18 cellular contexts compared by ENCODE assay signal in the genomic region with DNA sequence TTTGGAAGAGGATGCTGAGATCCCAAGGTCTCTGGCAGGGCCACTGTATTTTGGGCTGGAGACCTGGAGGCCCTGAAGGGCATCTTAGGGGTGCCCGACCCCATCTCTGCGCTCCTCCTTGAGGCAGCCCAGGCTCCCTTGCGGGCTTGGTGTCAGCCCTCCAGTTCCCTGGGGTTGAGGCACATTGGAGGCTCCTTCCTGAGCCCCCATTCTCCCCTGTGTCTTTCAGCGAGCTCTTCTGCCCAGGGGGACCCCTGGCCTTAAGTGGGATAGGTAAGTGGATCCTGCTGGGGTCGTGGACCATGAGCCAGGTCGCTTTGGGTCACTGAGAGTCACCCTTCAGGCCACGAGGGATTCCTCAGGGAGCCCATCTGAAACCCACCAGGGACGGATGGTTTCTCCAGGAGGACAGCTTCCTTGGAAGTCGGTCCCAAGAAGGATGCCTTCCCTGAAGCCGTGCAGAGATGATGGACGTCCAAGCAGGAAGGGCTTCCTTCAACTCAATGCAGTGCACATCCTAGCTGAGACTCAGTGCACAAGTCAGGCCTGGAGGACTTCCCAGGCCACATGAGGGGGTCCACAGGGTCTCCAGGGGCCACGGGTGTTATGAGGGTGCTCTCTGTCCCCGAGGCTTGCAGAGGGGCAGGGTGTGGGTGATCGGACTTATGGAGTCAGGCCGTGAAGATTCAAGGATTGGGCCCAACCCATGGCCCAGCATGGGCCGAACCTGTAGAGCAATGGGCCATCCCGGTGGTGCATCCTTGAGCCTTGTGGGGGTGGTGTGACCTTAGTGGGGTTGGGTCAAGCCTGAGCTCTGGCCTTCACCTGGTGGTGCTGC.
DNase-seq lines count a peak whose midpoint lies in the region; ATAC-seq, FAIRE-seq and TF ChIP-seq lines count a peak whose summit lies in the region.
"Had no signal": no experiment of that assay in that cellular context is flagged by ENCODE, and none has a peak within 500 bp of the region (broad histone marks: within the 10 kb centered on the region; RNA-seq: fewer than 3 reads in every experiment).

No MANE protein-coding gene starts in this region.

- intact Hi-C loops in activated B cell treated with CpG ODN at 0.5 μM for 24 hours (cut with micrococcal nuclease) (no loop called here), left cardiac atrium (cut with DNase I) (no loop called here), pancreas (cut with DNase I) (loop anchor here in 1 of 3 donors (5.0 kb wide), 1 partner anchor 33 kb away; no protein-coding TSS in a partner anchor)

- TF ChIP-seq CTCF in D721Med (IDR thresholded peaks at IDR 0.05; ENCODE audit: insufficient read depth, missing control alignments) (no peak), activated B cell treated with CpG ODN at 0.5 μM for 24 hours (IDR thresholded peaks at IDR 0.05) (no peak), pancreas (IDR thresholded peaks at IDR 0.05) (no peak)

- DNase-seq in D721Med (ENCODE audit: insufficient read length, low spot score) (peak; percentile 2), activated B cell treated with CpG ODN at 0.5 μM for 24 hours (peak; percentile 2), left cardiac atrium (peak; percentile 10), pancreas (peak; percentile 1 to 30 (median 8)), NCI-H146 (lab: John Stamatoyannopoulos, UW) (no peak), nucleus accumbens (lab: John Stamatoyannopoulos, UW) (no peak), HAP-1 (ENCODE audit: low spot score in 2 of 2) (no peak)
- DNase-seq: dermis blood vessel endothelial cell, DMS153, hippocampal formation, NCI-H1092 treated with DMSO at 0.1 percent for 48 hours, nephron progenitor cell, OCI-M1 had no signal

- H3K4me1 ChIP-seq in pancreas: no peaks in the 10 kb centered on the region
- H3K4me1 ChIP-seq in HAP-1: no peaks in the 10 kb centered on the region
- H3K4me1 ChIP-seq: BE2C had no signal

- no peak overlapping the region for H3K27ac Mint-ChIP-seq in activated B cell treated with CpG ODN at 0.5 μM for 24 hours
- H3K27ac Mint-ChIP-seq: H9, nephron progenitor cell had no signal

- ATAC-seq in activated B cell treated with CpG ODN at 0.5 μM for 24 hours (ENCODE audit: low read depth) (no peak), left cardiac atrium (no peak), pancreas (no peak), HG02610 (IDR thresholded peaks at IDR 0.05; ENCODE audit: unreplicated experiment) (no peak)

- CTCF ChIA-PET in activated B cell treated with CpG ODN at 0.5 μM for 24 hours (lab: Charles Lee): no interaction called here

- no peaks in the 10 kb centered on the region for H3K27me3 Mint-ChIP-seq in activated B cell treated with CpG ODN at 0.5 μM for 24 hours

- no peak overlapping the region for H3K27ac ChIP-seq in pancreas
- H3K27ac ChIP-seq: skin epidermis had no signal

- FAIRE-seq in D721Med (lab: Jason Lieb, UNC) (no peak), pancreas (lab: Jason Lieb, UNC) (no peak)
- FAIRE-seq: astrocyte had no signal

- H3K36me3 Mint-ChIP-seq in activated B cell treated with CpG ODN at 0.5 μM for 24 hours (ENCODE audit: low read depth): no peaks in the 10 kb centered on the region

- POLR2A ChIA-PET in activated B cell treated with CpG ODN at 0.5 μM for 24 hours (lab: Charles Lee): no interaction called here

- no peaks in the 10 kb centered on the region for H3K36me3 ChIP-seq in pancreas
- H3K36me3 ChIP-seq in HAP-1 (replicated peaks): no peaks in the 10 kb centered on the region
- H3K36me3 ChIP-seq: BE2C had no signal

- no peaks in the 10 kb centered on the region for H3K9me3 ChIP-seq in pancreas
- H3K9me3 ChIP-seq in HAP-1: no peaks in the 10 kb centered on the region

- in situ Hi-C loops in HAP-1 (cut with MboI; ENCODE audit: low sequenced_read_pairs): no loop called here

- WGBS in pancreas, 2 donors: 66 to 68% methylated on average over 17 of the region's 17 CpGs

- H3K9me3 Mint-ChIP-seq in activated B cell treated with CpG ODN at 0.5 μM for 24 hours: peaks cover 13% of the 10 kb centered on the region

- no peaks in the 10 kb centered on the region for H3K4me1 Mint-ChIP-seq in activated B cell treated with CpG ODN at 0.5 μM for 24 hours
- H3K4me1 Mint-ChIP-seq: H9, nephron progenitor cell had no signal

- H3K4me3 Mint-ChIP-seq in activated B cell treated with CpG ODN at 0.5 μM for 24 hours: no peak overlapping the region
- H3K4me3 Mint-ChIP-seq: H9, nephron progenitor cell had no signal

- no peaks in the 10 kb centered on the region for H3K27me3 ChIP-seq in pancreas
- no peaks in the 10 kb centered on the region for H3K27me3 ChIP-seq in HAP-1 (ENCODE audit: low read depth)
- H3K27me3 ChIP-seq: BE2C had no signal

- H3K4me3 ChIP-seq in pancreas: no peak overlapping the region
- H3K4me3 ChIP-seq in HAP-1: no peak overlapping the region
- H3K4me3 ChIP-seq: skin epidermis had no signal

Comparison
In these comparisons a context has a peak if more than half of its experiments do, and no peak if none do; other contexts are left out.
1. DNase-seq: peak in D721Med (single experiment), activated B cell treated with CpG ODN at 0.5 μM for 24 hours (single experiment), left cardiac atrium (single experiment) and pancreas (6 of 6); none in NCI-H146 (single experiment), nucleus accumbens (0 of 56) and HAP-1 (0 of 2).